In the genomic region with DNA sequence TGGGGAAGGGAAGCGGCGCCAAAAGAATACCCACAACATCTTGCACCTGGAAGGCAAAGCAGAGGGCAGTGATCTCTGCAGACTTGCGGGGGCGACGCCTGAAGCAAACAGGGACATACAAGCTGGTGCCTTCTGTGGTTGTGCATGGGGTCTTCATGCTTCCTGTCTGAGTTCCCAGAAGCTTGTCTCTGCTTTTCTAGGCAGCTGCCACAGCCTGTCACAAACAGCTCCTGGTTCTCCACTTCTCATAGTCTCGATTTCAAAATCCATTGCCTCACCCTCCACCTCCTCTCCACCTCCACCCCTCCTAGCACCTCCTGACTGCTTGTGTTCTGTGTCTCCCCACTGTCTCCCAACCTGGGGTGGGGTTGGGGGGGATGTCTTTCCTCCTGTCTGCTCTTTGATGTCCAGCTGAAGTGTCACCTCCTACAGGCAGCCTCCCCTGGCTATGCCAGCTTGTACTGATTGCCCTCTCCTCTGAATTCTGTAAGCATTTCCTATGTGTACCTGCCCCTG, we compare ENCODE assay signal across 1 cellular context.
TF ChIP-seq lines count a peak whose summit lies in the region.

No MANE protein-coding gene starts in this region.

TF ChIP-seq in HEK293, 187 proteins besides CTCF, POLR2A, EP300 and RAD21:
- TF ChIP-seq, protein P1, sequence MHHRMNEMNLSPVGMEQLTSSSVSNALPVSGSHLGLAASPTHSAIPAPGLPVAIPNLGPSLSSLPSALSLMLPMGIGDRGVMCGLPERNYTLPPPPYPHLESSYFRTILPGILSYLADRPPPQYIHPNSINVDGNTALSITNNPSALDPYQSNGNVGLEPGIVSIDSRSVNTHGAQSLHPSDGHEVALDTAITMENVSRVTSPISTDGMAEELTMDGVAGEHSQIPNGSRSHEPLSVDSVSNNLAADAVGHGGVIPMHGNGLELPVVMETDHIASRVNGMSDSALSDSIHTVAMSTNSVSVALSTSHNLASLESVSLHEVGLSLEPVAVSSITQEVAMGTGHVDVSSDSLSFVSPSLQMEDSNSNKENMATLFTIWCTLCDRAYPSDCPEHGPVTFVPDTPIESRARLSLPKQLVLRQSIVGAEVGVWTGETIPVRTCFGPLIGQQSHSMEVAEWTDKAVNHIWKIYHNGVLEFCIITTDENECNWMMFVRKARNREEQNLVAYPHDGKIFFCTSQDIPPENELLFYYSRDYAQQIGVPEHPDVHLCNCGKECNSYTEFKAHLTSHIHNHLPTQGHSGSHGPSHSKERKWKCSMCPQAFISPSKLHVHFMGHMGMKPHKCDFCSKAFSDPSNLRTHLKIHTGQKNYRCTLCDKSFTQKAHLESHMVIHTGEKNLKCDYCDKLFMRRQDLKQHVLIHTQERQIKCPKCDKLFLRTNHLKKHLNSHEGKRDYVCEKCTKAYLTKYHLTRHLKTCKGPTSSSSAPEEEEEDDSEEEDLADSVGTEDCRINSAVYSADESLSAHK (tag by site-specific recombination; IDR thresholded peaks at IDR 0.05): no peak
- TF ChIP-seq GLIS1 (tag by site-specific recombination; IDR thresholded peaks at IDR 0.05) (peak; percentile 8; the same call in 1 of the 2 replicates), ZBTB48 (tag by site-specific recombination; IDR thresholded peaks at IDR 0.05) (no peak)
- TF ChIP-seq, protein P2, sequence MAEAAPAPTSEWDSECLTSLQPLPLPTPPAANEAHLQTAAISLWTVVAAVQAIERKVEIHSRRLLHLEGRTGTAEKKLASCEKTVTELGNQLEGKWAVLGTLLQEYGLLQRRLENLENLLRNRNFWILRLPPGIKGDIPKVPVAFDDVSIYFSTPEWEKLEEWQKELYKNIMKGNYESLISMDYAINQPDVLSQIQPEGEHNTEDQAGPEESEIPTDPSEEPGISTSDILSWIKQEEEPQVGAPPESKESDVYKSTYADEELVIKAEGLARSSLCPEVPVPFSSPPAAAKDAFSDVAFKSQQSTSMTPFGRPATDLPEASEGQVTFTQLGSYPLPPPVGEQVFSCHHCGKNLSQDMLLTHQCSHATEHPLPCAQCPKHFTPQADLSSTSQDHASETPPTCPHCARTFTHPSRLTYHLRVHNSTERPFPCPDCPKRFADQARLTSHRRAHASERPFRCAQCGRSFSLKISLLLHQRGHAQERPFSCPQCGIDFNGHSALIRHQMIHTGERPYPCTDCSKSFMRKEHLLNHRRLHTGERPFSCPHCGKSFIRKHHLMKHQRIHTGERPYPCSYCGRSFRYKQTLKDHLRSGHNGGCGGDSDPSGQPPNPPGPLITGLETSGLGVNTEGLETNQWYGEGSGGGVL (tag by site-specific recombination; IDR thresholded peaks at IDR 0.05): peak; percentile 37; the same call in 1 of the 2 replicates
